Comparison of ENCODE assay signal across 11 cellular contexts in the genomic region with DNA sequence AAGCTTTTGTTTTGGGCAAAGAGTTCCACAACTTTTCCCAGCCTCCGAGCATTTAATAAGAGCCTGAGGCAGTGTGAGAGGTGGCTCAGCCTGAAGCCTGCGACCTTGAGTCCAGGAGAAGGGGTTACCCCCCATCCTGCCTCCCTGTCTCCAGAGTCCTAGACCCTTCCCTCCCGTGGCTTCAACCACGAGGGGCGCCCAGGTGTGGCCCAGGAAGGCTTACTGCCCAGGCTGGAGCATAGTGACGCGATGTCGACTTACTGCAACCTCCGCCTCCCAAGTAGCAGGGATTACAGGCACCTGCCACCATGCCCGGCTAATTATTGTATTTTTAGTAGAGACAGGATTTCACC. TPM values are rescaled to one million over a fixed set of nuclear protein-coding genes. Genes with fewer than 3 reads are reported as not detected.
DNase-seq lines count a peak whose midpoint lies in the region; ATAC-seq and TF ChIP-seq lines count a peak whose summit lies in the region.
"Had no signal": no experiment of that assay in that cellular context is flagged by ENCODE, and none has a peak within 500 bp of the region (broad histone marks: within the 10 kb centered on the region; RNA-seq: fewer than 3 reads in every experiment).

No MANE protein-coding gene starts in this region.

- no peak for TF ChIP-seq POLR2A in prostate gland (IDR thresholded peaks at IDR 0.05)

- H3K4me2 ChIP-seq in DOHH2 (ENCODE audit: low read length) = peak overlapping the region; percentile 52
- H3K4me2 ChIP-seq: KMS-11 had no signal

- DNase-seq in T-helper 17 cell = no peak
- no peak for DNase-seq in left cardiac atrium
- DNase-seq in prostate gland (ENCODE audit: low spot score) = no peak
- no peak for DNase-seq in head of caudate nucleus
- no peak for DNase-seq in omental fat pad (ENCODE audit: low spot score)
- no peak for DNase-seq in NCI-H2081 (lab: John Stamatoyannopoulos, UW)

- no peaks in the 10 kb centered on the region for H3F3A ChIP-seq in DOHH2 (ENCODE audit: control insufficient read depth, insufficient read depth)

- H3K27me3 Mint-ChIP-seq in T-helper 17 cell = peaks cover 19% of the 10 kb centered on the region

- ATAC-seq in T-helper 17 cell (no peak), left cardiac atrium (peak; percentile 12 to 43), omental fat pad (ENCODE audit: low FRiP score) (no peak), HG03460 (IDR thresholded peaks at IDR 0.05; ENCODE audit: unreplicated experiment) (no peak)

- H3K79me2 ChIP-seq in DOHH2 (ENCODE audit: control insufficient read depth, low read length) = no peaks in the 10 kb centered on the region

- no peaks in the 10 kb centered on the region for H3K9me3 ChIP-seq in DOHH2 (ENCODE audit: control insufficient read depth, insufficient read depth, low read length)
- no peaks in the 10 kb centered on the region for H3K9me3 ChIP-seq in T-helper 17 cell (ENCODE audit: control insufficient read depth, low read length, poor library complexity, severe bottlenecking)
- H3K9me3 ChIP-seq in prostate gland = no peaks in the 10 kb centered on the region

- H3K36me3 ChIP-seq in DOHH2 (ENCODE audit: control insufficient read depth, low read length) (no peaks in the 10 kb centered on the region), prostate gland (no peaks in the 10 kb centered on the region)

- H3K27me3 ChIP-seq in DOHH2 (ENCODE audit: control insufficient read depth, low read length) (peaks cover 16% of the 10 kb centered on the region), prostate gland (replicated peaks; ENCODE audit: insufficient read depth) (no peaks in the 10 kb centered on the region)

- H3K4me3 ChIP-seq in DOHH2 (ENCODE audit: low read length) = no peak overlapping the region
- H3K4me3 ChIP-seq in prostate gland = peak overlapping the region; percentile 36 to 48

- TF ChIP-seq CTCF in DOHH2 (IDR thresholded peaks at IDR 0.05; ENCODE audit: low read depth, low read length, poor library complexity, severe bottlenecking) = no peak
- no peak for TF ChIP-seq CTCF in prostate gland (IDR thresholded peaks at IDR 0.05)
- no peak for TF ChIP-seq CTCF in omental fat pad (IDR thresholded peaks at IDR 0.05)

- H3K4me1 Mint-ChIP-seq in T-helper 17 cell = peaks cover 3% of the 10 kb centered on the region

- peaks cover 18% of the 10 kb centered on the region for H3K4me1 ChIP-seq in DOHH2 (ENCODE audit: control insufficient read depth, low read length)
- no peaks in the 10 kb centered on the region for H3K4me1 ChIP-seq in prostate gland (replicated peaks)

- H3K27ac Mint-ChIP-seq in T-helper 17 cell = no peak overlapping the region
- H3K27ac Mint-ChIP-seq: activated naive CD4-positive, alpha-beta T cell treated with anti-CD3 and anti-CD28 coated beads, Interleukin-2, amount 50 U/mL, for 72 hours had no signal

- intact Hi-C loops in left cardiac atrium (cut with DNase I) = no loop called here
- intact Hi-C loops in prostate gland (cut with DNase I) = no loop called here
- intact Hi-C loops in head of caudate nucleus (cut with DNase I) = no loop called here

- H4K20me1 ChIP-seq in DOHH2 (ENCODE audit: control insufficient read depth, insufficient read depth, low read depth, low read length) = no peaks in the 10 kb centered on the region

- H3K4me3 Mint-ChIP-seq in T-helper 17 cell = peak overlapping the region; percentile 74

- H3K27ac ChIP-seq in DOHH2 (ENCODE audit: low read depth, low read length) (no peak overlapping the region), prostate gland (no peak overlapping the region)
- H3K27ac ChIP-seq: KMS-11 had no signal

- 79% methylated on average over 10 of the region's 10 CpGs for WGBS in prostate gland

- no peaks in the 10 kb centered on the region for H3K9me2 ChIP-seq in DOHH2 (replicated peaks; ENCODE audit: control insufficient read depth, low read length)

- H3K36me3 Mint-ChIP-seq in T-helper 17 cell (ENCODE audit: low read depth) = no peaks in the 10 kb centered on the region
- H3K36me3 Mint-ChIP-seq: activated naive CD4-positive, alpha-beta T cell treated with anti-CD3 and anti-CD28 coated beads, Interleukin-2, amount 50 U/mL, for 72 hours had no signal

RNA-seq across cellular contexts. Expression of a gene that starts 0.6 kb away (rescaled TPM):
- total RNA-seq in T-helper 17 cell = not detected
- under 1 TPM; 0.68 to 0.71 TPM for total RNA-seq in left cardiac atrium
- 1 to 10 TPM; 1.2 to 5.7 TPM for total RNA-seq in prostate gland
- total RNA-seq in omental fat pad = 1 to 10 TPM in 2 of 4 donors, under 1 TPM in 1, not detected in 1; 0.84 to 1.6 (median 1.1) TPM
- total RNA-seq: H4 had no signal

RNA-seq across cellular contexts. Expression of a gene that starts 9.5 kb away (rescaled TPM):
- total RNA-seq in T-helper 17 cell (not detected), left cardiac atrium (not detected), prostate gland (not detected), omental fat pad (not detected)
- total RNA-seq: H4 had no signal

RNA-seq across cellular contexts. Expression of a gene that starts 19.9 kb away (rescaled TPM):
- total RNA-seq in T-helper 17 cell = not detected
- not detected for total RNA-seq in left cardiac atrium
- 1 to 10 TPM in 1 of 2 donors, under 1 TPM in 1; 0.64 to 5.1 TPM for total RNA-seq in prostate gland
- total RNA-seq in omental fat pad = under 1 TPM in 2 of 4 donors, not detected in 2; 0.24 to 0.37 TPM

RNA-seq across cellular contexts. Expression of a gene that starts 42.3 kb away (rescaled TPM):
- total RNA-seq in T-helper 17 cell = 10 to 100 TPM; 80.9 to 95.8 TPM
- total RNA-seq in left cardiac atrium = 10 to 100 TPM; 24.5 to 31.6 TPM
- 100 to 1,000 TPM in 1 of 2 donors, 10 to 100 TPM in 1; 54.1 to 132 TPM for total RNA-seq in prostate gland
- total RNA-seq in omental fat pad = 10 to 100 TPM; 40.7 to 54.3 (median 48.7) TPM

Comparison
In these comparisons a context has a peak if more than half of its experiments do, and no peak if none do; other contexts are left out.
1. ATAC-seq: peak in left cardiac atrium (2 of 2); none in T-helper 17 cell (single experiment), omental fat pad (single experiment) and HG03460 (single experiment).